ENCODE assay signal across 1 cellular context in the genomic region with DNA sequence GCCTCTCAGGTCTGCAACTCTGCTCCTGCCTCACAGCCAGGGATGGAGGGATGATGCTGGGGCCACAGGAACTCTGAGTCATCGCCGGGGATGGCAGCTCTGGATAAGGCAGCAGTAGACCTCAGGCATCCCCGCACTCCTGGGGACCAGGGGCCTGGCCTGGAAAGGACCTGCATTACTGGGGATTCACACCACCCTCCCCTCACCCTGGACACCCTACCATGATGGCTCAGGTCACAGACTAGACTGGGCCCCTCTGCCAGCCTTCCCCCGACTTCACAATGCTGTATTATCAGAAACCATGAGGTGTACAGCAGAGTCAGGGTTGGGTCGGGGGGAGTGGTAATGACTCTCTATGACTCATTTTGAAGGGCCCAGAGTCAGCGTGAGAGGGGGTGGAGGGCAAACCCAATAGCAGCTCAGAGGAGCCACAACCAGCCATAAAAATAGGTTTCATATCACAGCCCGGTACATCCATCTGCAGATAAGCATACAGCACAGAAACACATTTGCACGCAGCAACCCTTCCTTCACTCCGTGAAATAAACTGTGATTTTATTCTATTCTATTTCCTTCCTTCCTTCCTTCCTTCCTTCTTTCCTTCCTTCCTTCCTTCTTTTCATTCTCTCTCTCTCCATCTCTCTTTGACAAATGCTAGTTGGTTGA.
TF ChIP-seq lines count a peak whose summit lies in the region.

No MANE protein-coding gene starts in this region.

TF ChIP-seq in HEK293, 187 proteins besides CTCF, POLR2A, EP300 and RAD21 (continued from another document):
- TF ChIP-seq, protein P1, sequence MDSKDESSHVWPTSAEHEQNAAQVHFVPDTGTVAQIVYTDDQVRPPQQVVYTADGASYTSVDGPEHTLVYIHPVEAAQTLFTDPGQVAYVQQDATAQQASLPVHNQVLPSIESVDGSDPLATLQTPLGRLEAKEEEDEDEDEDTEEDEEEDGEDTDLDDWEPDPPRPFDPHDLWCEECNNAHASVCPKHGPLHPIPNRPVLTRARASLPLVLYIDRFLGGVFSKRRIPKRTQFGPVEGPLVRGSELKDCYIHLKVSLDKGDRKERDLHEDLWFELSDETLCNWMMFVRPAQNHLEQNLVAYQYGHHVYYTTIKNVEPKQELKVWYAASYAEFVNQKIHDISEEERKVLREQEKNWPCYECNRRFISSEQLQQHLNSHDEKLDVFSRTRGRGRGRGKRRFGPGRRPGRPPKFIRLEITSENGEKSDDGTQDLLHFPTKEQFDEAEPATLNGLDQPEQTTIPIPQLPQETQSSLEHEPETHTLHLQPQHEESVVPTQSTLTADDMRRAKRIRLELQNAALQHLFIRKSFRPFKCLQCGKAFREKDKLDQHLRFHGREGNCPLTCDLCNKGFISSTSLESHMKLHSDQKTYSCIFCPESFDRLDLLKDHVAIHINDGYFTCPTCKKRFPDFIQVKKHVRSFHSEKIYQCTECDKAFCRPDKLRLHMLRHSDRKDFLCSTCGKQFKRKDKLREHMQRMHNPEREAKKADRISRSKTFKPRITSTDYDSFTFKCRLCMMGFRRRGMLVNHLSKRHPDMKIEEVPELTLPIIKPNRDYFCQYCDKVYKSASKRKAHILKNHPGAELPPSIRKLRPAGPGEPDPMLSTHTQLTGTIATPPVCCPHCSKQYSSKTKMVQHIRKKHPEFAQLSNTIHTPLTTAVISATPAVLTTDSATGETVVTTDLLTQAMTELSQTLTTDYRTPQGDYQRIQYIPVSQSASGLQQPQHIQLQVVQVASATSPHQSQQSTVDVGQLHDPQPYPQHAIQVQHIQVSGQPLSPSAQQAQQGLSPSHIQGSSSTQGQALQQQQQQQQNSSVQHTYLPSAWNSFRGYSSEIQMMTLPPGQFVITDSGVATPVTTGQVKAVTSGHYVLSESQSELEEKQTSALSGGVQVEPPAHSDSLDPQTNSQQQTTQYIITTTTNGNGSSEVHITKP (tag by site-specific recombination; IDR thresholded peaks at IDR 0.05): peak; percentile 98
- TF ChIP-seq ZNF366 (tag by site-specific recombination; conservative IDR thresholded peaks at IDR 0.05): peak; percentile 95
- peak; percentile 91 for TF ChIP-seq SCRT2 (tag by site-specific recombination; IDR thresholded peaks at IDR 0.05)
- TF ChIP-seq ZNF677 (tag by site-specific recombination; IDR thresholded peaks at IDR 0.05): no peak
- no peak for TF ChIP-seq ZNF274 (IDR thresholded peaks at IDR 0.05; ENCODE audit: low read length)
- no peak for TF ChIP-seq ZNF274 (tag by site-specific recombination; IDR thresholded peaks at IDR 0.05; ENCODE audit: borderline replicate concordance)
- no peak for TF ChIP-seq ZNF792 (tag by site-specific recombination; IDR thresholded peaks at IDR 0.05)
- no peak for TF ChIP-seq ZNF544 (tag by site-specific recombination; IDR thresholded peaks at IDR 0.05)
- no peak for TF ChIP-seq ZNF548 (tag by site-specific recombination; IDR thresholded peaks at IDR 0.05)
- TF ChIP-seq, protein P2, sequence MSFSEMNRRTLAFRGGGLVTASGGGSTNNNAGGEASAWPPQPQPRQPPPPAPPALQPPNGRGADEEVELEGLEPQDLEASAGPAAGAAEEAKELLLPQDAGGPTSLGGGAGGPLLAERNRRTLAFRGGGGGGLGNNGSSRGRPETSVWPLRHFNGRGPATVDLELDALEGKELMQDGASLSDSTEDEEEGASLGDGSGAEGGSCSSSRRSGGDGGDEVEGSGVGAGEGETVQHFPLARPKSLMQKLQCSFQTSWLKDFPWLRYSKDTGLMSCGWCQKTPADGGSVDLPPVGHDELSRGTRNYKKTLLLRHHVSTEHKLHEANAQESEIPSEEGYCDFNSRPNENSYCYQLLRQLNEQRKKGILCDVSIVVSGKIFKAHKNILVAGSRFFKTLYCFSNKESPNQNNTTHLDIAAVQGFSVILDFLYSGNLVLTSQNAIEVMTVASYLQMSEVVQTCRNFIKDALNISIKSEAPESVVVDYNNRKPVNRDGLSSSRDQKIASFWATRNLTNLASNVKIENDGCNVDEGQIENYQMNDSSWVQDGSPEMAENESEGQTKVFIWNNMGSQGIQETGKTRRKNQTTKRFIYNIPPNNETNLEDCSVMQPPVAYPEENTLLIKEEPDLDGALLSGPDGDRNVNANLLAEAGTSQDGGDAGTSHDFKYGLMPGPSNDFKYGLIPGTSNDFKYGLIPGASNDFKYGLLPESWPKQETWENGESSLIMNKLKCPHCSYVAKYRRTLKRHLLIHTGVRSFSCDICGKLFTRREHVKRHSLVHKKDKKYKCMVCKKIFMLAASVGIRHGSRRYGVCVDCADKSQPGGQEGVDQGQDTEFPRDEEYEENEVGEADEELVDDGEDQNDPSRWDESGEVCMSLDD (tag by site-specific recombination; IDR thresholded peaks at IDR 0.05): no peak
- no peak for TF ChIP-seq OSR2 (tag by site-specific recombination; IDR thresholded peaks at IDR 0.05)
- TF ChIP-seq ZNF341 (tag by site-specific recombination; IDR thresholded peaks at IDR 0.05; ENCODE audit: low read depth): peak; percentile 55
- TF ChIP-seq, protein P3, sequence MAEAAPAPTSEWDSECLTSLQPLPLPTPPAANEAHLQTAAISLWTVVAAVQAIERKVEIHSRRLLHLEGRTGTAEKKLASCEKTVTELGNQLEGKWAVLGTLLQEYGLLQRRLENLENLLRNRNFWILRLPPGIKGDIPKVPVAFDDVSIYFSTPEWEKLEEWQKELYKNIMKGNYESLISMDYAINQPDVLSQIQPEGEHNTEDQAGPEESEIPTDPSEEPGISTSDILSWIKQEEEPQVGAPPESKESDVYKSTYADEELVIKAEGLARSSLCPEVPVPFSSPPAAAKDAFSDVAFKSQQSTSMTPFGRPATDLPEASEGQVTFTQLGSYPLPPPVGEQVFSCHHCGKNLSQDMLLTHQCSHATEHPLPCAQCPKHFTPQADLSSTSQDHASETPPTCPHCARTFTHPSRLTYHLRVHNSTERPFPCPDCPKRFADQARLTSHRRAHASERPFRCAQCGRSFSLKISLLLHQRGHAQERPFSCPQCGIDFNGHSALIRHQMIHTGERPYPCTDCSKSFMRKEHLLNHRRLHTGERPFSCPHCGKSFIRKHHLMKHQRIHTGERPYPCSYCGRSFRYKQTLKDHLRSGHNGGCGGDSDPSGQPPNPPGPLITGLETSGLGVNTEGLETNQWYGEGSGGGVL (tag by site-specific recombination; IDR thresholded peaks at IDR 0.05): peak; percentile 84
- no peak for TF ChIP-seq ZFP3 (tag by site-specific recombination; IDR thresholded peaks at IDR 0.05; ENCODE audit: low read depth)
- no peak for TF ChIP-seq ZNF155 (tag by site-specific recombination; IDR thresholded peaks at IDR 0.05)
- TF ChIP-seq BCL11A (tag by site-specific recombination; IDR thresholded peaks at IDR 0.05; ENCODE audit: low read depth): no peak
TF ChIP-seq in HEK293: peak in this region for 39.
